3 cellular contexts compared by ENCODE assay signal in the genomic region with DNA sequence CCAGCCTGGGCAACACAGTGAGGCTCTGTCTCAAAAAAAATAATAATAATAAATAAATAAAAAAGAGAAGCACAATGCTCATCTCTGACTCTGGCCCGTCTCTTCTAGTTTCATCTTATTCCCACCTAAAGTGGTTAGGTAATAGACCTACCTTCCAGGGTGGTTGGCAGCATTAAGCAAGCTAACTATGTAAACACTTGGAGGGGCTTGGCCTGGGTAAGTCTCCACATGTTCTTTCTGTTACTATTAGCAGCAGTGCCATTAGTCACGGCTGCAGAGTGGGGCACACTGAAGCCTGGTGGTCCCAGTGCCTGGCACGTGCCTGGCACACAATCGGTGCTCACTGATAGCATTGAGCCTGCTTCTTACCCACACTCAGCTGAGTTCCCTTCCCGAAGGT. TPM values are rescaled to one million over a fixed set of nuclear protein-coding genes. Genes with fewer than 3 reads are reported as not detected.
"Had no signal": no experiment of that assay in that cellular context is flagged by ENCODE, and none has a peak within 500 bp of the region (broad histone marks: within the 10 kb centered on the region; RNA-seq: fewer than 3 reads in every experiment).

No MANE protein-coding gene starts in this region.

RNA-seq across cellular contexts. Expression of a gene that starts 4.0 kb away (rescaled TPM):
- total RNA-seq: ascending aorta, cardiac muscle cell, foreskin keratinocyte had no signal
- polyA plus RNA-seq: cardiac muscle cell, foreskin keratinocyte had no signal
